In the genomic region with DNA sequence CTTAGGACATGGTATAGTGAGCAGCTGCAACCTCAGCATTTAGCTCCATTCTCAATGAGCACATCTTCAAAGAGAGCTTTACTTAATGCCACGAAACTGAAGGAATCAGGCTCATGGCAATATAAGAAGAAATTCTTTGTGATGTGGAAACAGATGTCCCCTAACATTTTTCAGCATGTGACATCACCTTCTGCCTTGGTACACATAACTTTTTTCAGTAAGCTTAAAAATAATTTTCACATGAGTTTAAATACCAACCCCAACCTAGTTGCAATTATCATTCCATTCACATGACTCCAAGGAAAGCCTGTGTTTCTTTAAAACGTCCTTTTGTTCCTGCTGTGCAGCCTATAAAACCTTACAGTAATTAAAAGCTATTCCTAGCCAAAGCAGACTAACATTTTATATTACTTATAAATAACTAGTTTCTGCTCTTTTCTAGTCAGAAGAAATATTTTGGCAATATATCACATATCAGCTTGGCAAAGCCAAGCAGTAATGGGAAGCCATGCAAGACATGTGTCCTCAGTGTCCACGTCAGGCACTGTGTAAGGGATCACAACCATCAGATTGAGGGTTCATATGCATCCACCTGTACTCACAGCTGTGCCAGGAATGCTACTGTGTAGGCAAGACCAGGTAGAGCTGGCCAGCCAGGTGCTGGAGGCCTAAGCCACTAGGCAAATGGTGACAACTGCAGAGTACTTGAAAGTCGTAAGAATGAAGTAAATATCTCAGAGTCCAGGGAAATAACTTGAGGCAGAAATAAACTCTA, we compare ENCODE assay signal across 10 cellular contexts.
DNase-seq lines count a peak whose midpoint lies in the region; ATAC-seq and TF ChIP-seq lines count a peak whose summit lies in the region.
"Had no signal": no experiment of that assay in that cellular context is flagged by ENCODE, and none has a peak within 500 bp of the region (broad histone marks: within the 10 kb centered on the region; RNA-seq: fewer than 3 reads in every experiment).

No MANE protein-coding gene starts in this region.

- no peaks in the 10 kb centered on the region for H3K36me3 Mint-ChIP-seq in WTC11
- H3K36me3 Mint-ChIP-seq in type B pancreatic cell: no peaks in the 10 kb centered on the region

- CTCF ChIA-PET in WTC11 (lab: Charles Lee): interaction anchor here (1.3 kb wide), 1 partner anchor 8 kb away, joined by 3 read pairs; no protein-coding TSS in a partner anchor

- H3K4me1 Mint-ChIP-seq in WTC11 (peaks cover 16% of the 10 kb centered on the region), type B pancreatic cell (ENCODE audit: unreplicated experiment) (peaks cover 23% of the 10 kb centered on the region)

- no peaks in the 10 kb centered on the region for H3K9me3 ChIP-seq in cardiac muscle cell (ENCODE audit: low read depth)
- H3K9me3 ChIP-seq in gastroesophageal sphincter: no peaks in the 10 kb centered on the region
- H3K9me3 ChIP-seq in WERI-Rb-1 (ENCODE audit: severe bottlenecking): no peaks in the 10 kb centered on the region

- WGBS in gastroesophageal sphincter (ENCODE audit: low coverage in 1 of 2), 2 donors: 34 to 51% methylated on average over 4 of the region's 4 CpGs

- no peaks in the 10 kb centered on the region for H3K27me3 Mint-ChIP-seq in WTC11 (ENCODE audit: low read depth)
- H3K27me3 Mint-ChIP-seq in type B pancreatic cell: no peaks in the 10 kb centered on the region

- H3K27ac Mint-ChIP-seq in WTC11: no peak overlapping the region
- peak overlapping the region; percentile 82 for H3K27ac Mint-ChIP-seq in type B pancreatic cell

- H3K9me3 Mint-ChIP-seq in WTC11 (no peaks in the 10 kb centered on the region), type B pancreatic cell (no peaks in the 10 kb centered on the region)

- H3K27me3 ChIP-seq in cardiac muscle cell: no peaks in the 10 kb centered on the region
- no peaks in the 10 kb centered on the region for H3K27me3 ChIP-seq in gastroesophageal sphincter
- no peaks in the 10 kb centered on the region for H3K27me3 ChIP-seq in WERI-Rb-1 (ENCODE audit: insufficient read depth, low read depth, severe bottlenecking)

- TF ChIP-seq CTCF in cardiac muscle cell (IDR thresholded peaks at IDR 0.05; ENCODE audit: low read depth, low read length) (no peak), WTC11 (IDR thresholded peaks at IDR 0.05) (no peak), gastroesophageal sphincter (IDR thresholded peaks at IDR 0.05) (no peak), type B pancreatic cell (conservative IDR thresholded peaks at IDR 0.05) (no peak), WERI-Rb-1 (IDR thresholded peaks at IDR 0.05; ENCODE audit: low read depth, low read length) (no peak)

- H3K4me3 ChIP-seq in cardiac muscle cell (no peak overlapping the region), gastroesophageal sphincter (no peak overlapping the region), WERI-Rb-1 (ENCODE audit: low read depth, low read length) (no peak overlapping the region)

- H3K36me3 ChIP-seq in cardiac muscle cell: no peaks in the 10 kb centered on the region
- H3K36me3 ChIP-seq in gastroesophageal sphincter: no peaks in the 10 kb centered on the region
- H3K36me3 ChIP-seq in WERI-Rb-1: no peaks in the 10 kb centered on the region

- H3K4me1 ChIP-seq in cardiac muscle cell (ENCODE audit: low read depth) (peaks cover 52% of the 10 kb centered on the region), gastroesophageal sphincter (peaks cover 0 to 25% (median 5%) of the 10 kb centered on the region in 3 donors)

- peak overlapping the region; percentile 78 for H3K27ac ChIP-seq in cardiac muscle cell
- H3K27ac ChIP-seq in gastroesophageal sphincter: peak overlapping the region; percentile 33 to 67 (median 49)
- no peak overlapping the region for H3K27ac ChIP-seq in WERI-Rb-1

- no peak overlapping the region for H3K4me3 Mint-ChIP-seq in WTC11
- H3K4me3 Mint-ChIP-seq in type B pancreatic cell: peak overlapping the region; percentile 33

- TF ChIP-seq EP300 in gastroesophageal sphincter (IDR thresholded peaks at IDR 0.05): no peak

- TF ChIP-seq POLR2A in gastroesophageal sphincter (IDR thresholded peaks at IDR 0.05): no peak

- peak in 1 of 2 donors; percentile 64 for DNase-seq in cardiac muscle cell (ENCODE audit: low read depth in 1 of 2, low spot score in 1 of 2)
- DNase-seq in left cardiac atrium: no peak
- no peak for DNase-seq in WTC11 (ENCODE audit: low spot score)
- DNase-seq in type B pancreatic cell (ENCODE audit: extremely low spot score, unreplicated experiment): no peak
- no peak for DNase-seq in NCI-H510A treated with DMSO at 0.1 percent for 48 hours (lab: John Stamatoyannopoulos, UW)
- no peak for DNase-seq in WERI-Rb-1
- DNase-seq: DMS 273 treated with DMSO at 0.1 percent for 48 hours, NCI-H2081 had no signal

- POLR2A ChIA-PET in WTC11 (lab: Charles Lee): no interaction called here

- intact Hi-C loops in left cardiac atrium (cut with DNase I): no loop called here

- no peak for ATAC-seq in left cardiac atrium
- ATAC-seq in WTC11: peak; percentile 60
- peak; percentile 76 for ATAC-seq in gastroesophageal sphincter
- no peak for ATAC-seq in HG02678 (IDR thresholded peaks at IDR 0.05; ENCODE audit: unreplicated experiment)

TF ChIP-seq in WTC11, 78 proteins besides CTCF, POLR2A, EP300 and RAD21:
- TF ChIP-seq OVOL2 (CRISPR knock-in tag; IDR thresholded peaks at IDR 0.05; ENCODE audit: borderline replicate concordance) (no peak), RORB (CRISPR knock-in tag; IDR thresholded peaks at IDR 0.05) (no peak), FOXK1 (CRISPR knock-in tag; IDR thresholded peaks at IDR 0.05) (no peak), ZNF232 (CRISPR knock-in tag; IDR thresholded peaks at IDR 0.05) (no peak), CREM (CRISPR knock-in tag; IDR thresholded peaks at IDR 0.05) (no peak)
- TF ChIP-seq, protein P1, sequence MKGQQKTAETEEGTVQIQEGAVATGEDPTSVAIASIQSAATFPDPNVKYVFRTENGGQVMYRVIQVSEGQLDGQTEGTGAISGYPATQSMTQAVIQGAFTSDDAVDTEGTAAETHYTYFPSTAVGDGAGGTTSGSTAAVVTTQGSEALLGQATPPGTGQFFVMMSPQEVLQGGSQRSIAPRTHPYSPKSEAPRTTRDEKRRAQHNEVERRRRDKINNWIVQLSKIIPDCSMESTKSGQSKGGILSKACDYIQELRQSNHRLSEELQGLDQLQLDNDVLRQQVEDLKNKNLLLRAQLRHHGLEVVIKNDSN (CRISPR knock-in tag; IDR thresholded peaks at IDR 0.05): no peak
- TF ChIP-seq, protein P2, sequence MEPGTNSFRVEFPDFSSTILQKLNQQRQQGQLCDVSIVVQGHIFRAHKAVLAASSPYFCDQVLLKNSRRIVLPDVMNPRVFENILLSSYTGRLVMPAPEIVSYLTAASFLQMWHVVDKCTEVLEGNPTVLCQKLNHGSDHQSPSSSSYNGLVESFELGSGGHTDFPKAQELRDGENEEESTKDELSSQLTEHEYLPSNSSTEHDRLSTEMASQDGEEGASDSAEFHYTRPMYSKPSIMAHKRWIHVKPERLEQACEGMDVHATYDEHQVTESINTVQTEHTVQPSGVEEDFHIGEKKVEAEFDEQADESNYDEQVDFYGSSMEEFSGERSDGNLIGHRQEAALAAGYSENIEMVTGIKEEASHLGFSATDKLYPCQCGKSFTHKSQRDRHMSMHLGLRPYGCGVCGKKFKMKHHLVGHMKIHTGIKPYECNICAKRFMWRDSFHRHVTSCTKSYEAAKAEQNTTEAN (CRISPR knock-in tag; IDR thresholded peaks at IDR 0.05): no peak
- TF ChIP-seq, protein P3, sequence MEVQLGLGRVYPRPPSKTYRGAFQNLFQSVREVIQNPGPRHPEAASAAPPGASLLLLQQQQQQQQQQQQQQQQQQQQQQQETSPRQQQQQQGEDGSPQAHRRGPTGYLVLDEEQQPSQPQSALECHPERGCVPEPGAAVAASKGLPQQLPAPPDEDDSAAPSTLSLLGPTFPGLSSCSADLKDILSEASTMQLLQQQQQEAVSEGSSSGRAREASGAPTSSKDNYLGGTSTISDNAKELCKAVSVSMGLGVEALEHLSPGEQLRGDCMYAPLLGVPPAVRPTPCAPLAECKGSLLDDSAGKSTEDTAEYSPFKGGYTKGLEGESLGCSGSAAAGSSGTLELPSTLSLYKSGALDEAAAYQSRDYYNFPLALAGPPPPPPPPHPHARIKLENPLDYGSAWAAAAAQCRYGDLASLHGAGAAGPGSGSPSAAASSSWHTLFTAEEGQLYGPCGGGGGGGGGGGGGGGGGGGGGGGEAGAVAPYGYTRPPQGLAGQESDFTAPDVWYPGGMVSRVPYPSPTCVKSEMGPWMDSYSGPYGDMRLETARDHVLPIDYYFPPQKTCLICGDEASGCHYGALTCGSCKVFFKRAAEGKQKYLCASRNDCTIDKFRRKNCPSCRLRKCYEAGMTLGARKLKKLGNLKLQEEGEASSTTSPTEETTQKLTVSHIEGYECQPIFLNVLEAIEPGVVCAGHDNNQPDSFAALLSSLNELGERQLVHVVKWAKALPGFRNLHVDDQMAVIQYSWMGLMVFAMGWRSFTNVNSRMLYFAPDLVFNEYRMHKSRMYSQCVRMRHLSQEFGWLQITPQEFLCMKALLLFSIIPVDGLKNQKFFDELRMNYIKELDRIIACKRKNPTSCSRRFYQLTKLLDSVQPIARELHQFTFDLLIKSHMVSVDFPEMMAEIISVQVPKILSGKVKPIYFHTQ (CRISPR knock-in tag; IDR thresholded peaks at IDR 0.05): no peak

Comparison
In these comparisons a context has a peak if more than half of its experiments do, and no peak if none do; other contexts are left out.
1. ATAC-seq: peak in WTC11 (single experiment) and gastroesophageal sphincter (single experiment); none in left cardiac atrium (0 of 2) and HG02678 (single experiment).